In the genomic region with DNA sequence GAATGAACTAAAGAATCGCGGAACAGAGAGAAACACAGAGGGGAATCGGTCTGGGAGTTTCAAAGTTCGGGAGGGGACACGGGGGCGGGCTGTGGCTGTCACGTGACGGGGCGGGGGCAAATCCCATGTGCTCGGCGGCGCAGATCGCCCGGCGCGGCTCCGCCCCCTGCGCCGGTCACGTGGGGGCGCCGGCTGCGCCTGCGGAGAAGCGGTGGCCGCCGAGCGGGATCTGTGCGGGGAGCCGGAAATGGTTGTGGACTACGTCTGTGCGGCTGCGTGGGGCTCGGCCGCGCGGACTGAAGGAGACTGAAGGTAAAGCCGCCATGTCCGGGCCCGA, we compare ENCODE assay signal across 8 cellular contexts. TPM values are rescaled to one million over a fixed set of nuclear protein-coding genes. Genes with fewer than 3 reads are reported as not detected.
A peak's percentile ranks its signal among the peaks of the same experiment; 100 is the strongest.
DNase-seq lines count a peak whose midpoint lies in the region; ATAC-seq and TF ChIP-seq lines count a peak whose summit lies in the region.

A gene with protein sequence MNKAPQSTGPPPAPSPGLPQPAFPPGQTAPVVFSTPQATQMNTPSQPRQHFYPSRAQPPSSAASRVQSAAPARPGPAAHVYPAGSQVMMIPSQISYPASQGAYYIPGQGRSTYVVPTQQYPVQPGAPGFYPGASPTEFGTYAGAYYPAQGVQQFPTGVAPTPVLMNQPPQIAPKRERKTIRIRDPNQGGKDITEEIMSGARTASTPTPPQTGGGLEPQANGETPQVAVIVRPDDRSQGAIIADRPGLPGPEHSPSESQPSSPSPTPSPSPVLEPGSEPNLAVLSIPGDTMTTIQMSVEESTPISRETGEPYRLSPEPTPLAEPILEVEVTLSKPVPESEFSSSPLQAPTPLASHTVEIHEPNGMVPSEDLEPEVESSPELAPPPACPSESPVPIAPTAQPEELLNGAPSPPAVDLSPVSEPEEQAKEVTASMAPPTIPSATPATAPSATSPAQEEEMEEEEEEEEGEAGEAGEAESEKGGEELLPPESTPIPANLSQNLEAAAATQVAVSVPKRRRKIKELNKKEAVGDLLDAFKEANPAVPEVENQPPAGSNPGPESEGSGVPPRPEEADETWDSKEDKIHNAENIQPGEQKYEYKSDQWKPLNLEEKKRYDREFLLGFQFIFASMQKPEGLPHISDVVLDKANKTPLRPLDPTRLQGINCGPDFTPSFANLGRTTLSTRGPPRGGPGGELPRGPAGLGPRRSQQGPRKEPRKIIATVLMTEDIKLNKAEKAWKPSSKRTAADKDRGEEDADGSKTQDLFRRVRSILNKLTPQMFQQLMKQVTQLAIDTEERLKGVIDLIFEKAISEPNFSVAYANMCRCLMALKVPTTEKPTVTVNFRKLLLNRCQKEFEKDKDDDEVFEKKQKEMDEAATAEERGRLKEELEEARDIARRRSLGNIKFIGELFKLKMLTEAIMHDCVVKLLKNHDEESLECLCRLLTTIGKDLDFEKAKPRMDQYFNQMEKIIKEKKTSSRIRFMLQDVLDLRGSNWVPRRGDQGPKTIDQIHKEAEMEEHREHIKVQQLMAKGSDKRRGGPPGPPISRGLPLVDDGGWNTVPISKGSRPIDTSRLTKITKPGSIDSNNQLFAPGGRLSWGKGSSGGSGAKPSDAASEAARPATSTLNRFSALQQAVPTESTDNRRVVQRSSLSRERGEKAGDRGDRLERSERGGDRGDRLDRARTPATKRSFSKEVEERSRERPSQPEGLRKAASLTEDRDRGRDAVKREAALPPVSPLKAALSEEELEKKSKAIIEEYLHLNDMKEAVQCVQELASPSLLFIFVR (N-terminal part only) (plus strand): TSS at position 244 of the 337 bp plus-strand sequence. CDS start 1,191 bp downstream, outside the sequence.

- peak within 1 kb of the TSS; percentile 86 for H3K4me3 ChIP-seq in BLaER1
- H3K4me3 ChIP-seq in left lung, result peak within 1 kb of the TSS; percentile 70 to 89

- no peaks in the 10 kb centered on the region for H3K9me3 ChIP-seq in BLaER1
- H3K9me3 ChIP-seq in left lung, result no peaks in the 10 kb centered on the region

- H3K9ac ChIP-seq in BLaER1, result peak within 1 kb of the TSS; percentile 95

- peaks cover 45% of the 10 kb centered on the region for H4K20me1 ChIP-seq in BLaER1

- H3K27ac ChIP-seq in BLaER1, result peak within 1 kb of the TSS; percentile 98
- H3K27ac ChIP-seq in left lung, result peak within 1 kb of the TSS; percentile 91 to 92

- intact Hi-C loops in left lung (cut with DNase I), result no loop called here

- DNase-seq in NCI-H69 (lab: John Stamatoyannopoulos, UW) (peak; percentile 98), dedifferentiated amniotic fluid mesenchymal stem cell (ENCODE audit: extremely low spot score) (peak; percentile 83), left lung (peak; percentile 96 to 99)
- DNase-seq in activated CD4-positive, alpha-beta T cell treated with anti-CD3 and anti-CD28 coated beads, Interleukin-2, amount 50 U/mL, for 1 hour, result peak; percentile 90
- peak; percentile 90 for DNase-seq in stimulated activated CD4-positive, alpha-beta T cell treated with anti-CD3 and anti-CD28 coated beads, Interleukin-2, amount 100 ng/mL, for 48 hours

- H3K4me1 ChIP-seq in BLaER1, result peaks cover 41% of the 10 kb centered on the region
- peaks cover 26 to 45% of the 10 kb centered on the region in 2 donors for H3K4me1 ChIP-seq in left lung

- ATAC-seq in GM19351 (IDR thresholded peaks at IDR 0.05; ENCODE audit: unreplicated experiment) (peak; percentile 81), HG03520 (IDR thresholded peaks at IDR 0.05; ENCODE audit: unreplicated experiment) (peak; percentile 78), left lung (peak; percentile 84)

- H3K27me3 ChIP-seq in BLaER1 (no peaks in the 10 kb centered on the region), left lung (no peaks in the 10 kb centered on the region)

- H3K4me2 ChIP-seq in BLaER1, result peak within 1 kb of the TSS; percentile 95

- H3K36me3 ChIP-seq in BLaER1 (peaks cover 45% of the 10 kb centered on the region), left lung (peaks cover 0 to 46% of the 10 kb centered on the region in 2 donors)

- TF ChIP-seq CTCF in left lung (IDR thresholded peaks at IDR 0.05), result no peak

RNA-seq across cellular contexts. Expression of the gene that starts here (rescaled TPM):
- 100 to 1,000 TPM; 336 to 406 TPM for total RNA-seq in left lung

Comparison
In these comparisons a context has a peak if more than half of its experiments do, and no peak if none do; other contexts are left out.
1. Peak in every context shown above with its lines: DNase-seq, ATAC-seq, H3K4me3 ChIP-seq and H3K27ac ChIP-seq.